ENCODE assay signal across 1 cellular context in the genomic region with DNA sequence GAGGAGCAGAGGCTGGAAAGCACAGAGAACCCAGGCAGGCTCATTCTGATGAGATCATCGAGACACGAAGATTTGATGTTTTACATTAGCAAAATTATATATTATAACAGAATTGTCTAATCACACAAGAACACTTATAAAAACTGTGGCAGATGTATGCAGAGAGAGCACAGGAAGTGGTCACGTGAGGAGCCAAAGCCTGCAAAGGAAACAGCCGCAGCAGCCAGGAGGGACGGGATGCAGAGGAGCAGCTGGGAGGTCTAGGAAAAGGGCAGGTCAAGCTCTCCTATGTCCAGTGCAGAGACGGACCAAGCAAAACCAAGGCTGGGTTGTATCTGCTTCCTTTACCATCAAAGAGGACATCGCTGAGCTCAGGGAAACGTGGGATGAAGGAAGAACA.
TF ChIP-seq lines count a peak whose summit lies in the region.

No MANE protein-coding gene starts in this region.

TF ChIP-seq in GM12878, 131 proteins besides CTCF, POLR2A, EP300 and RAD21:
- TF ChIP-seq, protein P1, sequence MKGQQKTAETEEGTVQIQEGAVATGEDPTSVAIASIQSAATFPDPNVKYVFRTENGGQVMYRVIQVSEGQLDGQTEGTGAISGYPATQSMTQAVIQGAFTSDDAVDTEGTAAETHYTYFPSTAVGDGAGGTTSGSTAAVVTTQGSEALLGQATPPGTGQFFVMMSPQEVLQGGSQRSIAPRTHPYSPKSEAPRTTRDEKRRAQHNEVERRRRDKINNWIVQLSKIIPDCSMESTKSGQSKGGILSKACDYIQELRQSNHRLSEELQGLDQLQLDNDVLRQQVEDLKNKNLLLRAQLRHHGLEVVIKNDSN (IDR thresholded peaks at IDR 0.05; ENCODE audit: borderline replicate concordance, extremely low read length, insufficient read depth, low read depth, low read length) = peak; percentile 27
- TF ChIP-seq FOXM1 (IDR thresholded peaks at IDR 0.05; ENCODE audit: low read depth, low read length) = no peak
